Comparison of ENCODE assay signal across 1 cellular context in genomic region chr17:50219345-50219744, GRCh38.
A peak's percentile ranks its signal among the peaks of the same experiment; 100 is the strongest.
TF ChIP-seq lines count a peak whose summit lies in the region.

No MANE protein-coding gene starts in this region.

TF ChIP-seq in HCT116, 20 proteins besides CTCF, POLR2A, EP300 and RAD21:
- TF ChIP-seq ZBTB33 (IDR thresholded peaks at IDR 0.05; ENCODE audit: extremely low read depth, insufficient replicate concordance, low read length): no peak
- peak; percentile 38; the same call in 1 of the 2 replicates for TF ChIP-seq FOSL1 (IDR thresholded peaks at IDR 0.05; ENCODE audit: low read depth)
